Comparison of ENCODE assay signal across 14 cellular contexts in the genomic region with DNA sequence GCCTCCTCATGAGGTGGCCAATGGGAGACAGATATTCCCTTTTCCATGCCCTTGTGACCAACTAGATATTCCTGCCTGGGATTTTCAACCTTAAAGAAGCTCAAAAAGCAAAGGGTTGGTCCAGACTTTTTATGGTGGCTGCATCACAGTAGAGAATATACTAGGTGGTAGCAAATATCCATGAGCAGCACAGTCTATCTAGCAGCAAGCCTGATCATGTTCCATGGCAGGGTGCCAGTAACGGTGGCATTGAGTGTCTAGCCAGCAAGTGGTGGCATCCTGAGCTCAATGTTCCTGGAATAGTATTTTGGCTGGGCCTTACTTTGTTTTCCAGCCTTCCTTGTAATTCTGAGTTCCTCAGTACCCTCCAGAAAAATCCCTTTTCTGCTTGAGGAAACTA. TPM values are rescaled to one million over a fixed set of nuclear protein-coding genes. Genes with fewer than 3 reads are reported as not detected.
DNase-seq lines count a peak whose midpoint lies in the region; ATAC-seq and TF ChIP-seq lines count a peak whose summit lies in the region.
"Had no signal": no experiment of that assay in that cellular context is flagged by ENCODE, and none has a peak within 500 bp of the region (broad histone marks: within the 10 kb centered on the region; RNA-seq: fewer than 3 reads in every experiment).

No MANE protein-coding gene starts in this region.

- no peak overlapping the region for H3K27ac Mint-ChIP-seq in stimulated activated memory B cell treated with anti-CD40 and anti-IgM and Interleukin-4, amounts not matched to agents 10 μg/mL and 1 μg/mL and 100 μg/mL, for 72 hours
- H3K27ac Mint-ChIP-seq: dendritic cell treated with granulocyte-macrophage colony-stimulating factor and Interleukin-4, amounts not matched to agents 40 ng/mL and 50 ng/mL, for 4 days had no signal

- no peaks in the 10 kb centered on the region for H3K9me3 ChIP-seq in spleen

- no peaks in the 10 kb centered on the region for H3K36me3 Mint-ChIP-seq in stimulated activated memory B cell treated with anti-CD40 and anti-IgM and Interleukin-4, amounts not matched to agents 10 μg/mL and 1 μg/mL and 100 μg/mL, for 72 hours

- WGBS in spleen, 5 donors = 15 to 62% (median 23%) methylated on average over 1 of the region's 1 CpG

- DNase-seq in NCI-H146 (lab: John Stamatoyannopoulos, UW) = peak; percentile 1
- no peak for DNase-seq in NCI-H146 treated with DMSO at 0.1 percent for 48 hours (lab: John Stamatoyannopoulos, UW; ENCODE audit: unreplicated experiment)
- peak; percentile 61 for DNase-seq in NCI-H345 treated with DMSO at 0.1 percent for 48 hours (lab: John Stamatoyannopoulos, UW; ENCODE audit: unreplicated experiment)
- peak; percentile 16 to 59 for DNase-seq in cerebellar nuclear complex (lab: John Stamatoyannopoulos, UW)
- peak; percentile 84 for DNase-seq in spleen
- no peak for DNase-seq in dedifferentiated amniotic fluid mesenchymal stem cell (ENCODE audit: extremely low spot score)
- DNase-seq: EL, glutamatergic neuron, mesendoderm had no signal

- H3K27ac ChIP-seq in spleen = no peak overlapping the region

- H3K9me3 Mint-ChIP-seq in stimulated activated memory B cell treated with anti-CD40 and anti-IgM and Interleukin-4, amounts not matched to agents 10 μg/mL and 1 μg/mL and 100 μg/mL, for 72 hours = no peaks in the 10 kb centered on the region
- H3K9me3 Mint-ChIP-seq: dendritic cell treated with granulocyte-macrophage colony-stimulating factor and Interleukin-4, amounts not matched to agents 40 ng/mL and 50 ng/mL, for 4 days had no signal

- no peaks in the 10 kb centered on the region for H3K4me1 ChIP-seq in spleen

- no peaks in the 10 kb centered on the region for H3K27me3 Mint-ChIP-seq in stimulated activated memory B cell treated with anti-CD40 and anti-IgM and Interleukin-4, amounts not matched to agents 10 μg/mL and 1 μg/mL and 100 μg/mL, for 72 hours
- H3K27me3 Mint-ChIP-seq: dendritic cell treated with granulocyte-macrophage colony-stimulating factor and Interleukin-4, amounts not matched to agents 40 ng/mL and 50 ng/mL, for 4 days had no signal

- no peak overlapping the region for H3K4me3 ChIP-seq in spleen

- H3K4me3 Mint-ChIP-seq in stimulated activated memory B cell treated with anti-CD40 and anti-IgM and Interleukin-4, amounts not matched to agents 10 μg/mL and 1 μg/mL and 100 μg/mL, for 72 hours = no peak overlapping the region
- H3K4me3 Mint-ChIP-seq: dendritic cell treated with granulocyte-macrophage colony-stimulating factor and Interleukin-4, amounts not matched to agents 40 ng/mL and 50 ng/mL, for 4 days had no signal

- H3K27me3 ChIP-seq in spleen (replicated peaks in 1 of 7) = no peaks in the 10 kb centered on the region

- H3K36me3 ChIP-seq in spleen = no peaks in the 10 kb centered on the region

- H3K4me1 Mint-ChIP-seq in stimulated activated memory B cell treated with anti-CD40 and anti-IgM and Interleukin-4, amounts not matched to agents 10 μg/mL and 1 μg/mL and 100 μg/mL, for 72 hours = no peaks in the 10 kb centered on the region

- intact Hi-C loops in spleen (cut with DNase I; ENCODE audit: low total_unique reads) = no loop called here

- no peak for ATAC-seq in stimulated activated memory B cell treated with anti-CD40 and anti-IgM and Interleukin-4, amounts not matched to agents 10 μg/mL and 1 μg/mL and 100 μg/mL, for 72 hours
- no peak for ATAC-seq in GM18873 (IDR thresholded peaks at IDR 0.05; ENCODE audit: low FRiP score, unreplicated experiment)

- TF ChIP-seq CTCF in spleen (IDR thresholded peaks at IDR 0.05 in 8 of 11, conservative IDR thresholded peaks at IDR 0.05 in 3 of 11) = no peak

- no peak for TF ChIP-seq POLR2A in spleen (IDR thresholded peaks at IDR 0.05)

RNA-seq across cellular contexts. Expression of a gene that starts 25.8 kb away (rescaled TPM):
- 1 to 10 TPM in 3 of 7 donors, under 1 TPM in 4; 0.25 to 6.0 (median 0.89) TPM for total RNA-seq in spleen
- polyA plus RNA-seq in spleen = 1 to 10 TPM in 1 of 3 donors, under 1 TPM in 2; 0.37 to 2.0 (median 0.77) TPM

RNA-seq across cellular contexts. Expression of a gene that starts 31.4 kb away (rescaled TPM):
- total RNA-seq in spleen = not detected
- 1 to 10 TPM in 1 of 3 donors, under 1 TPM in 1, not detected in 1; 0.14 to 1.2 TPM for polyA plus RNA-seq in spleen
- total RNA-seq: H4, renal cortical epithelial cell had no signal

RNA-seq across cellular contexts. Expression of a gene that starts 32.3 kb away (rescaled TPM):
- total RNA-seq in spleen = 10 to 100 TPM; 28.8 to 42.0 (median 33.7) TPM
- polyA plus RNA-seq in spleen = 10 to 100 TPM in 1 of 3 donors, 1 to 10 TPM in 2; 6.8 to 11.7 (median 7.7) TPM

RNA-seq across cellular contexts. Expression of a gene that starts 46.7 kb away (rescaled TPM):
- 10 to 100 TPM; 69.1 to 90.6 (median 79.6) TPM for total RNA-seq in spleen
- 10 to 100 TPM; 21.6 to 27.4 (median 24.8) TPM for polyA plus RNA-seq in spleen

Comparison
In these comparisons a context has a peak if more than half of its experiments do, and no peak if none do; other contexts are left out.
1. DNase-seq: peak in NCI-H146 (single experiment), NCI-H345 treated with DMSO at 0.1 percent for 48 hours (single experiment), cerebellar nuclear complex (2 of 2) and spleen (single experiment); none in NCI-H146 treated with DMSO at 0.1 percent for 48 hours (single experiment) and dedifferentiated amniotic fluid mesenchymal stem cell (single experiment).